1 cellular context compared by ENCODE assay signal in the genomic region with DNA sequence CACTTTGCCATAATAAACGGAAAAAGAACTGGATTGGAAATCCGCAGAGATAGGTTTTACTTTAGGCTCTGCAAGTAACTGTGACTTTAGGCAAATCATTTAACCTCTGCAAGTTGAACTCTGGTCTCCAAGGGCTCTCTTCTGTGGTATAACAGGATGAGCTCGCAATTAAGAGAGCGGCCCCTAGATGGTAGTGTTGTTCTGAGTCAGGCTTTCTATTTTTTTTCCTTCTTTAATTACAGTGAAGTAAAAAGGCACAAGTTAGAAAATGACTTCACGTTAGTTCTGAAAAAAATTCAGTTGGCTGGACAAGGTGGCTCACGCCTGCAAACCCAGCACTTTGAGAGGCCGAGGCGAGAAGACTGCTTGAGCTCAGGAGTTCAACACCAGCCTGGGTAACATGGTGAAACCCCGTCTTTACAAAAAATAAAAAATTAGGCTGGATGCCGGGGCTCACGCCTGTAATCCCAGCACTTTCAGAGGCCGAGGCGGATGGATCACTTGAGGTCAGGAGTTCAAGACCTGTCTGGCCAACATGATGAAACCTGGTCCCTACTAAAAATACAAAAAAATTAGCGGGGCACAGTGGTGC.
TF ChIP-seq lines count a peak whose summit lies in the region.

No MANE protein-coding gene starts in this region.

TF ChIP-seq in H1, 55 proteins besides CTCF, POLR2A, EP300 and RAD21:
- TF ChIP-seq POLR2AphosphoS5 (IDR thresholded peaks at IDR 0.05; ENCODE audit: low read depth, low read length) = no peak
- TF ChIP-seq MAFK (IDR thresholded peaks at IDR 0.05; ENCODE audit: low read depth, low read length) = no peak
- TF ChIP-seq NRF1 (IDR thresholded peaks at IDR 0.05; ENCODE audit: low read depth, low read length) = no peak
- TF ChIP-seq CBX8 (IDR thresholded peaks at IDR 0.05; ENCODE audit: borderline replicate concordance, low read depth, low read length) = no peak
- no peak for TF ChIP-seq RFX5 (IDR thresholded peaks at IDR 0.05; ENCODE audit: borderline replicate concordance, low read depth, low read length)
- TF ChIP-seq EGR1 (IDR thresholded peaks at IDR 0.05; ENCODE audit: borderline replicate concordance, low read depth, low read length) = no peak
